In genomic region chrX:53544936-53545335, GRCh38 we compare ENCODE assay signal across 21 cellular contexts.
DNase-seq lines count a peak whose midpoint lies in the region; TF ChIP-seq lines count a peak whose summit lies in the region.
"Had no signal": no experiment of that assay in that cellular context is flagged by ENCODE, and none has a peak within 500 bp of the region (broad histone marks: within the 10 kb centered on the region; RNA-seq: fewer than 3 reads in every experiment).

No MANE protein-coding gene starts in this region.

- no peak overlapping the region for H3K27ac Mint-ChIP-seq in Calu3 (ENCODE audit: unreplicated experiment)
- H3K27ac Mint-ChIP-seq: HFFc6 had no signal

- H3K4me3 Mint-ChIP-seq in Calu3 (ENCODE audit: low read depth, unreplicated experiment): no peak overlapping the region
- H3K4me3 Mint-ChIP-seq: HFFc6 had no signal

- peaks cover 71% of the 10 kb centered on the region for H3K36me3 Mint-ChIP-seq in Calu3 (ENCODE audit: insufficient read depth, unreplicated experiment)

- TF ChIP-seq CTCF in brain microvascular endothelial cell (IDR thresholded peaks at IDR 0.05; ENCODE audit: low read depth, low read length, missing control alignments): peak; percentile 9
- no peak for TF ChIP-seq CTCF in Calu3 (IDR thresholded peaks at IDR 0.05; ENCODE audit: unreplicated experiment)

- no peaks in the 10 kb centered on the region for H3K27me3 Mint-ChIP-seq in Calu3 (ENCODE audit: unreplicated experiment)

- BruUV-seq in Calu3 (replicated peaks; lab: Mats Ljungman, UMichigan): no TSS peak

- intact Hi-C loops in Calu3 (cut with micrococcal nuclease; ENCODE audit: unreplicated experiment): no loop called here

- H3K4me1 Mint-ChIP-seq in Calu3 (ENCODE audit: low read depth, unreplicated experiment): peaks cover 6% of the 10 kb centered on the region

- H3K27me3 ChIP-seq in brain microvascular endothelial cell (replicated peaks): no peaks in the 10 kb centered on the region
- H3K27me3 ChIP-seq: BE2C, MG63 had no signal

- CTCF ChIA-PET in Calu3 (lab: Charles Lee): no interaction called here

- in situ Hi-C loops in brain microvascular endothelial cell (cut with HindIII; ENCODE audit: low pct_ligation_motif_present, low sequenced_read_pairs): no loop called here

- DNase-seq in NCI-H2196 (lab: John Stamatoyannopoulos, UW; ENCODE audit: unreplicated experiment) (peak; percentile 5), NCI-H2196 treated with DMSO at 0.1 percent for 48 hours (lab: John Stamatoyannopoulos, UW; ENCODE audit: unreplicated experiment) (no peak), ELF-1 (ENCODE audit: low read depth, low spot score) (peak; percentile 26), NAMALWA (ENCODE audit: low spot score) (peak; percentile 11), brain microvascular endothelial cell (no peak), Calu3 (no peak), NCI-H345 treated with DMSO at 0.1 percent for 48 hours (lab: John Stamatoyannopoulos, UW; ENCODE audit: unreplicated experiment) (no peak), foreskin melanocyte (no peak)
- DNase-seq: BE2C, HFFc6, MG63, NCI-H1048, NCI-H1436, NCI-H187 treated with DMSO at 0.1 percent for 48 hours, NCI-H2107, NCI-H345, NCI-H526, SHP77 treated with DMSO at 0.1 percent for 48 hours had no signal

- H3K4me3 ChIP-seq in brain microvascular endothelial cell (ENCODE audit: low read depth, low read length): no peak overlapping the region
- H3K4me3 ChIP-seq: K562, MG63, SK-N-MC had no signal

- H3K27ac ChIP-seq in brain microvascular endothelial cell: no peak overlapping the region
- H3K27ac ChIP-seq: RWPE1, SK-N-MC had no signal

- no peaks in the 10 kb centered on the region for H3K9me3 Mint-ChIP-seq in Calu3 (ENCODE audit: low read depth, unreplicated experiment)
- H3K9me3 Mint-ChIP-seq: HFFc6 had no signal

- peaks cover 68% of the 10 kb centered on the region for H3K36me3 ChIP-seq in brain microvascular endothelial cell (replicated peaks)

Comparison
In these comparisons a context has a peak if more than half of its experiments do, and no peak if none do; other contexts are left out.
1. DNase-seq: peak in NCI-H2196 (single experiment), ELF-1 (single experiment) and NAMALWA (single experiment); none in NCI-H2196 treated with DMSO at 0.1 percent for 48 hours (single experiment), brain microvascular endothelial cell (single experiment), Calu3 (single experiment), NCI-H345 treated with DMSO at 0.1 percent for 48 hours (single experiment) and foreskin melanocyte (single experiment).